ENCODE assay signal across 8 cellular contexts in the genomic region with DNA sequence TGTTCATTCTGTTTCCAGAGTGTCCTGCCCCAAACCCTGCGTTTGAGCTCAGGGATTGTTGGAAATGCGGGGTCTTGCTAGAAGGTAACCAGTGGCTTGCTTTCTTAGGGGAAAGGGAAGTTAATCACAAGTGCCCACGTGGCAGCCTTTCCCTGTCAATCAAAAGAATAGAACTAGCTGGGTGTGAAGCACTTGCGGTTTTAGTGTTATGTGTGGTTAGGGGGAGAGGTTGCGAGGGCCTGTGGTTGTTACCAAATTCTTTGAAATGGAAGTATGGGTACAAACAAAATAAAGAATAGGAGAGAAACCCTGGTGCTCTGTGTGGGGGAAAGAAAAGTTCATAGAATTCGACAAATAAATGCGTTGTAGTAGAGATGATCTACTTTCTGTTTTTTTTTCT.
DNase-seq lines count a peak whose midpoint lies in the region; ATAC-seq and TF ChIP-seq lines count a peak whose summit lies in the region.

No MANE protein-coding gene starts in this region.

- no peaks in the 10 kb centered on the region for H3K36me3 ChIP-seq in MM.1S (replicated peaks; ENCODE audit: insufficient read depth, low read length)

- H3K9me2 ChIP-seq in MM.1S (replicated peaks; ENCODE audit: insufficient read depth, low read length) = no peaks in the 10 kb centered on the region

- H3K4me3 Mint-ChIP-seq in Calu3 (ENCODE audit: low read depth, unreplicated experiment) = no peak overlapping the region

- H3F3A ChIP-seq in MM.1S (ENCODE audit: insufficient read depth, low read length) = peaks cover 61% of the 10 kb centered on the region

- peaks cover 70% of the 10 kb centered on the region for H3K36me3 Mint-ChIP-seq in Calu3 (ENCODE audit: insufficient read depth, unreplicated experiment)

- H3K4me1 Mint-ChIP-seq in Calu3 (ENCODE audit: low read depth, unreplicated experiment) = peaks cover 79% of the 10 kb centered on the region

- H3K27me3 Mint-ChIP-seq in Calu3 (ENCODE audit: unreplicated experiment) = no peaks in the 10 kb centered on the region

- TF ChIP-seq CTCF in Calu3 (IDR thresholded peaks at IDR 0.05; ENCODE audit: unreplicated experiment) = no peak
- no peak for TF ChIP-seq CTCF in MM.1S (IDR thresholded peaks at IDR 0.05; ENCODE audit: low read length)

- H3K9me3 ChIP-seq in MM.1S (replicated peaks; ENCODE audit: insufficient read depth, low read length) = no peaks in the 10 kb centered on the region

- H4K20me1 ChIP-seq in MM.1S (ENCODE audit: insufficient read depth, low read length) = no peaks in the 10 kb centered on the region

- H3K4me3 ChIP-seq in MM.1S (ENCODE audit: low read length) = peak overlapping the region; percentile 38

- H3K9me3 Mint-ChIP-seq in Calu3 (ENCODE audit: low read depth, unreplicated experiment) = no peaks in the 10 kb centered on the region

- CTCF ChIA-PET in Calu3 (lab: Charles Lee) = interaction anchor here (0.5 to 0.6 kb wide), 2 partner anchors 422 to 487 kb away, joined by 3 read pairs; no protein-coding TSS in a partner anchor

- DNase-seq in Calu3 = no peak
- DNase-seq in MM.1S = peak; percentile 99
- peak; percentile 80 for DNase-seq in activated CD8-positive, alpha-beta memory T cell treated with anti-CD3 and anti-CD28 coated beads for 24 hours
- no peak for DNase-seq in left ventricle myocardium superior
- peak; percentile 26 to 46 (median 33) for DNase-seq in stimulated activated CD4-positive, alpha-beta T cell treated with anti-CD3 and anti-CD28 coated beads, TNF-alpha, amount 100 ng/mL, for 24 hours (ENCODE audit: low read depth in 3 of 3)
- no peak for DNase-seq in NCI-H146 (lab: John Stamatoyannopoulos, UW)
- DNase-seq in RKO (ENCODE audit: low spot score) = no peak

- peak overlapping the region; percentile 61 for H3K27ac Mint-ChIP-seq in Calu3 (ENCODE audit: unreplicated experiment)

- no peak overlapping the region for H2AFZ ChIP-seq in MM.1S (ENCODE audit: low read length)

- H3K27me3 ChIP-seq in MM.1S (replicated peaks; ENCODE audit: insufficient read depth, low read length) = no peaks in the 10 kb centered on the region

- peaks cover 62% of the 10 kb centered on the region for H3K4me1 ChIP-seq in MM.1S (ENCODE audit: low read length)

- intact Hi-C loops in Calu3 (cut with micrococcal nuclease; ENCODE audit: unreplicated experiment) = loop anchor here (10.0 kb wide), 1 partner anchor 462 kb away; no protein-coding TSS in a partner anchor
- intact Hi-C loops in left ventricle myocardium superior (cut with micrococcal nuclease) = no loop called here

- peak overlapping the region; percentile 64 for H3K4me2 ChIP-seq in MM.1S (ENCODE audit: low read depth, low read length)

- peak overlapping the region; percentile 92 for H3K27ac ChIP-seq in MM.1S (ENCODE audit: low read length)

- H3K9ac ChIP-seq in MM.1S (ENCODE audit: low read length) = peak overlapping the region; percentile 68

- no TSS peak for BruUV-seq in Calu3 (replicated peaks; lab: Mats Ljungman, UMichigan)

- peaks cover 87% of the 10 kb centered on the region for H3K79me2 ChIP-seq in MM.1S (ENCODE audit: low read length)

- peak; percentile 58 for ATAC-seq in GM21786 (IDR thresholded peaks at IDR 0.05; ENCODE audit: unreplicated experiment)
- peak; percentile 24 for ATAC-seq in left ventricle myocardium superior

Comparison
In these comparisons a context has a peak if more than half of its experiments do, and no peak if none do; other contexts are left out.
1. DNase-seq: peak in MM.1S (single experiment), activated CD8-positive, alpha-beta memory T cell treated with anti-CD3 and anti-CD28 coated beads for 24 hours (single experiment) and stimulated activated CD4-positive, alpha-beta T cell treated with anti-CD3 and anti-CD28 coated beads, TNF-alpha, amount 100 ng/mL, for 24 hours (3 of 3); none in Calu3 (single experiment), left ventricle myocardium superior (single experiment), NCI-H146 (single experiment) and RKO (single experiment).